Comparison of ENCODE assay signal across 23 cellular contexts in genomic region chr1:56216173-56216572, GRCh38.
A peak's percentile ranks its signal among the peaks of the same experiment; 100 is the strongest.
DNase-seq lines count a peak whose midpoint lies in the region; ATAC-seq, FAIRE-seq and TF ChIP-seq lines count a peak whose summit lies in the region.
"Had no signal": no experiment of that assay in that cellular context is flagged by ENCODE, and none has a peak within 500 bp of the region (broad histone marks: within the 10 kb centered on the region; RNA-seq: fewer than 3 reads in every experiment).

No MANE protein-coding gene starts in this region.

- H2AFZ ChIP-seq in SK-N-SH (ENCODE audit: low read depth): no peak overlapping the region
- H2AFZ ChIP-seq in astrocyte (ENCODE audit: low read depth, low read length): peak overlapping the region; percentile 23

- H3K27ac ChIP-seq in SK-N-SH (ENCODE audit: low read depth in 2 of 2, low read length in 1 of 2) (no peak overlapping the region), astrocyte (ENCODE audit: low read depth, low read length) (no peak overlapping the region), thoracic aorta (no peak overlapping the region), tibial nerve (no peak overlapping the region)
- H3K27ac ChIP-seq: brain microvascular endothelial cell, KMS-11, spleen had no signal

- no peak for TF ChIP-seq POLR2A in tibial nerve (IDR thresholded peaks at IDR 0.05)

- no peak; the same call in 2 of the 3 replicates for ATAC-seq in SK-N-SH treated with all-trans-retinoic acid at 6 μM for 48 hours
- ATAC-seq in thoracic aorta (ENCODE audit: insufficient number of reproducible peaks, low FRiP score, low read depth): no peak
- no peak for ATAC-seq in GM18498 (IDR thresholded peaks at IDR 0.05; ENCODE audit: unreplicated experiment)
- ATAC-seq: CD8-positive, alpha-beta T cell; naive thymus-derived CD8-positive, alpha-beta T cell had no signal

- TF ChIP-seq CTCF in SK-N-SH (IDR thresholded peaks at IDR 0.05) (no peak), astrocyte (IDR thresholded peaks at IDR 0.05; ENCODE audit: insufficient read depth, low read depth, low read length) (no peak), thoracic aorta (IDR thresholded peaks at IDR 0.05) (no peak), tibial nerve (IDR thresholded peaks at IDR 0.05) (no peak)

- H3K4me2 ChIP-seq in SK-N-SH: no peak overlapping the region
- H3K4me2 ChIP-seq in astrocyte (ENCODE audit: low read length): no peak overlapping the region
- H3K4me2 ChIP-seq: KMS-11 had no signal

- H3K9me3 ChIP-seq in SK-N-SH (no peaks in the 10 kb centered on the region), astrocyte (ENCODE audit: insufficient read depth, low read depth, low read length) (no peaks in the 10 kb centered on the region), thoracic aorta (no peaks in the 10 kb centered on the region), tibial nerve (no peaks in the 10 kb centered on the region)
- H3K9me3 ChIP-seq: spleen had no signal

- H3K27me3 Mint-ChIP-seq in astrocyte (ENCODE audit: low read depth, unreplicated experiment): no peaks in the 10 kb centered on the region
- H3K27me3 Mint-ChIP-seq: activated naive CD8-positive, alpha-beta T cell had no signal

- TF ChIP-seq RAD21 in SK-N-SH (IDR thresholded peaks at IDR 0.05; ENCODE audit: low read length): no peak

- CTCF ChIA-PET in SK-N-SH (lab: Yijun Ruan, JAX): no interaction called here

- no peaks in the 10 kb centered on the region for H3K9me3 Mint-ChIP-seq in astrocyte (ENCODE audit: unreplicated experiment)
- H3K9me3 Mint-ChIP-seq: activated T-helper 1 cell treated with anti-CD3 and anti-CD28 coated beads, Interleukin-12 subunit alpha, Interleukin-12 subunit beta, Interleukin-2, Interleukin-4 antibody, amounts not matched to agents 30 ng/mL and 10 ng/mL and 1 ng/mL, durations not matched to agents 14 hours and 24 hours and 36 hours; CD8-positive, alpha-beta T cell had no signal

- H4K20me1 ChIP-seq in SK-N-SH (ENCODE audit: insufficient read depth): no peaks in the 10 kb centered on the region
- no peaks in the 10 kb centered on the region for H4K20me1 ChIP-seq in astrocyte (ENCODE audit: insufficient read depth, low read length)

- POLR2A ChIA-PET in SK-N-SH (lab: Yijun Ruan, JAX): no interaction called here

- no peaks in the 10 kb centered on the region for H3K9me2 ChIP-seq in SK-N-SH

- no peak overlapping the region for H3K4me3 ChIP-seq in SK-N-SH (ENCODE audit: low read depth in 2 of 2, low read length in 1 of 2)
- H3K4me3 ChIP-seq in astrocyte (ENCODE audit: insufficient read depth, low read depth, low read length): no peak overlapping the region
- no peak overlapping the region for H3K4me3 ChIP-seq in thoracic aorta
- H3K4me3 ChIP-seq in tibial nerve: no peak overlapping the region
- H3K4me3 ChIP-seq: spleen had no signal

- WGBS in SK-N-SH (ENCODE audit: low lambda C conversion rate): 37% methylated on average over 4 of the region's 4 CpGs
- WGBS in tibial nerve, 2 donors: 24 to 31% methylated on average over 4 of the region's 4 CpGs

- no peak overlapping the region for H3K27ac Mint-ChIP-seq in astrocyte (ENCODE audit: unreplicated experiment)
- H3K27ac Mint-ChIP-seq: activated naive CD8-positive, alpha-beta T cell; activated T-helper 1 cell treated with anti-CD3 and anti-CD28 coated beads, Interleukin-12 subunit alpha, Interleukin-12 subunit beta, Interleukin-2, Interleukin-4 antibody, amounts not matched to agents 30 ng/mL and 10 ng/mL and 1 ng/mL, durations not matched to agents 14 hours and 24 hours and 36 hours; CD8-positive, alpha-beta T cell; naive thymus-derived CD8-positive, alpha-beta T cell had no signal

- H3K4me1 Mint-ChIP-seq in astrocyte (ENCODE audit: low read depth, unreplicated experiment): no peaks in the 10 kb centered on the region
- H3K4me1 Mint-ChIP-seq: naive thymus-derived CD8-positive, alpha-beta T cell had no signal

- H3K79me2 ChIP-seq in SK-N-SH (ENCODE audit: insufficient read depth) (no peaks in the 10 kb centered on the region), astrocyte (ENCODE audit: insufficient read depth, low read length) (no peaks in the 10 kb centered on the region)

- H3K36me3 Mint-ChIP-seq in astrocyte (ENCODE audit: low read depth, unreplicated experiment): no peaks in the 10 kb centered on the region
- H3K36me3 Mint-ChIP-seq: activated naive CD8-positive, alpha-beta T cell; CD8-positive, alpha-beta T cell; naive thymus-derived CD8-positive, alpha-beta T cell had no signal

- no peaks in the 10 kb centered on the region for H3F3A ChIP-seq in SK-N-SH (replicated peaks; ENCODE audit: insufficient read depth)

- H3K27me3 ChIP-seq in SK-N-SH (ENCODE audit: insufficient read depth) (no peaks in the 10 kb centered on the region), astrocyte (ENCODE audit: insufficient read depth, low read length) (no peaks in the 10 kb centered on the region), thoracic aorta (replicated peaks; ENCODE audit: insufficient read depth) (no peaks in the 10 kb centered on the region), tibial nerve (no peaks in the 10 kb centered on the region)
- H3K27me3 ChIP-seq: brain microvascular endothelial cell, spleen had no signal

- no peak for FAIRE-seq in astrocyte (lab: Jason Lieb, UNC)
- FAIRE-seq: H1 had no signal

- H3K36me3 ChIP-seq in SK-N-SH (replicated peaks in 1 of 2; ENCODE audit: control insufficient read depth in 1 of 2, insufficient read depth in 2 of 2, low read length in 1 of 2) (no peaks in the 10 kb centered on the region), astrocyte (ENCODE audit: insufficient read depth, low read length) (no peaks in the 10 kb centered on the region), thoracic aorta (no peaks in the 10 kb centered on the region), tibial nerve (no peaks in the 10 kb centered on the region)
- H3K36me3 ChIP-seq: brain microvascular endothelial cell, spleen had no signal

- no peak overlapping the region for H3K4me3 Mint-ChIP-seq in astrocyte (ENCODE audit: unreplicated experiment)
- H3K4me3 Mint-ChIP-seq: activated naive CD8-positive, alpha-beta T cell; activated T-helper 1 cell treated with anti-CD3 and anti-CD28 coated beads, Interleukin-12 subunit alpha, Interleukin-12 subunit beta, Interleukin-2, Interleukin-4 antibody, amounts not matched to agents 30 ng/mL and 10 ng/mL and 1 ng/mL, durations not matched to agents 14 hours and 24 hours and 36 hours; CD8-positive, alpha-beta T cell; naive thymus-derived CD8-positive, alpha-beta T cell had no signal

- no peak for TF ChIP-seq EP300 in SK-N-SH (IDR thresholded peaks at IDR 0.05; ENCODE audit: borderline replicate concordance in 1 of 2, low read depth in 1 of 2, low read length in 1 of 2)
- no peak for TF ChIP-seq EP300 in tibial nerve (IDR thresholded peaks at IDR 0.05)

- H3K9ac ChIP-seq in SK-N-SH (no peak overlapping the region), astrocyte (ENCODE audit: low read length) (no peak overlapping the region)
- H3K9ac ChIP-seq: KMS-11 had no signal

- DNase-seq in SK-N-SH (no peak), astrocyte (ENCODE audit: low read depth) (peak; percentile 27), inferior parietal cortex (ENCODE audit: extremely low spot score) (peak; percentile 42), thoracic aorta (ENCODE audit: low spot score) (peak; percentile 12), tibial nerve (ENCODE audit: low spot score in 2 of 2) (no peak), NCI-H2227 (lab: John Stamatoyannopoulos, UW; ENCODE audit: unreplicated experiment) (no peak)
- DNase-seq: activated CD4-positive, CD25-positive, alpha-beta regulatory T cell treated with anti-CD3 and anti-CD28 coated beads, Interleukin-2, amount 50 U/mL, for 72 hours; brain microvascular endothelial cell; CD8-positive, alpha-beta T cell; cortex of kidney; DND-41; naive thymus-derived CD8-positive, alpha-beta T cell; NCI-H1105 treated with DMSO at 0.1 percent for 48 hours; NCI-H82; spleen; stimulated activated CD8-positive, alpha-beta memory T cell treated with anti-CD3 and anti-CD28 coated beads, Interleukin-4, amount 100 ng/mL, for 48 hours; substantia nigra had no signal

- H3K4me1 ChIP-seq in SK-N-SH (ENCODE audit: control insufficient read depth in 1 of 2, insufficient read depth in 2 of 2, low read depth in 1 of 2, low read length in 1 of 2) (peaks cover 0 to 2% of the 10 kb centered on the region in 2 experiments; a peak in 1 of 4 replicates), astrocyte (ENCODE audit: insufficient read depth, low read length) (no peaks in the 10 kb centered on the region), thoracic aorta (ENCODE audit: control insufficient read depth in 1 of 2, low read depth in 2 of 2) (peaks cover 8 to 14% of the 10 kb centered on the region in 2 donors), tibial nerve (no peaks in the 10 kb centered on the region)
- H3K4me1 ChIP-seq: spleen had no signal

TF ChIP-seq in SK-N-SH treated with all-trans-retinoic acid at 6 μM for 48 hours, 23 proteins besides CTCF, POLR2A, EP300 and RAD21 (continues in another document):
- TF ChIP-seq CSDC2 (CRISPR knock-in tag; IDR thresholded peaks at IDR 0.05): no peak
- no peak for TF ChIP-seq CSRNP3 (CRISPR knock-in tag; IDR thresholded peaks at IDR 0.05)

TF ChIP-seq in SK-N-SH, 30 proteins besides CTCF, POLR2A, EP300 and RAD21 (continues in another document):
- TF ChIP-seq MAX (IDR thresholded peaks at IDR 0.05; ENCODE audit: low read depth): no peak
- TF ChIP-seq TEAD4 (IDR thresholded peaks at IDR 0.05; ENCODE audit: borderline replicate concordance, insufficient read depth): no peak
- TF ChIP-seq ELF1 (IDR thresholded peaks at IDR 0.05): no peak
- no peak for TF ChIP-seq GABPA (IDR thresholded peaks at IDR 0.05; ENCODE audit: low read depth)
- TF ChIP-seq TAF1 (IDR thresholded peaks at IDR 0.05; ENCODE audit: borderline replicate concordance, low read depth, low read length): no peak
- TF ChIP-seq EZH2phosphoT487 (IDR thresholded peaks at IDR 0.05; ENCODE audit: borderline replicate concordance, low read depth): no peak
- no peak for TF ChIP-seq SMC3 (IDR thresholded peaks at IDR 0.05; ENCODE audit: low read depth, low read length)
- no peak for TF ChIP-seq RXRA (IDR thresholded peaks at IDR 0.05; ENCODE audit: borderline replicate concordance, low read depth)
- no peak for TF ChIP-seq FOXM1 (IDR thresholded peaks at IDR 0.05; ENCODE audit: low read depth)
- TF ChIP-seq CHD2 (IDR thresholded peaks at IDR 0.05; ENCODE audit: low read length, partially characterized antibody): no peak
- no peak for TF ChIP-seq FOSL2 (IDR thresholded peaks at IDR 0.05; ENCODE audit: borderline replicate concordance, low read depth)

Comparison
In these comparisons a context has a peak if more than half of its experiments do, and no peak if none do; other contexts are left out.
1. DNase-seq: peak in astrocyte (single experiment), inferior parietal cortex (single experiment) and thoracic aorta (single experiment); none in SK-N-SH (single experiment), tibial nerve (0 of 2) and NCI-H2227 (single experiment).